Comparison of ENCODE assay signal across 19 cellular contexts in genomic region chr14:30273564-30273880, GRCh38.
"Had no signal": no experiment of that assay in that cellular context is flagged by ENCODE, and none has a peak within 500 bp of the region (broad histone marks: within the 10 kb centered on the region; RNA-seq: fewer than 3 reads in every experiment).

No MANE protein-coding gene starts in this region.

- DNase-seq: activated CD4-positive, alpha-beta T cell treated with anti-CD3 and anti-CD28 coated beads for 48 hours; activated CD4-positive, alpha-beta T cell treated with anti-CD3 and anti-CD28 coated beads, Interleukin-2, amount 50 U/mL, for 4 hours; activated CD4-positive, CD25-positive, alpha-beta regulatory T cell treated with anti-CD3 and anti-CD28 coated beads, Interleukin-2, amount 50 U/mL, for 72 hours; activated CD8-positive, alpha-beta memory T cell treated with anti-CD3 and anti-CD28 coated beads, Interleukin-2, amount 10 ng/mL, durations not matched to agents 7 days and 5 days; activated CD8-positive, alpha-beta T cell treated with anti-CD3 and anti-CD28 coated beads, Interleukin-2, amount 10 ng/mL, durations not matched to agents 7 days and 5 days; activated effector memory CD4-positive, alpha-beta T cell treated with anti-CD3 and anti-CD28 coated beads, Interleukin-2, amount 50 U/mL, for 16 hours; activated naive CD4-positive, alpha-beta T cell treated with Interleukin-2 at 50 U/mL for 16 hours; activated naive CD8-positive, alpha-beta T cell treated with anti-CD3 and anti-CD28 coated beads, Interleukin-2, amount 50 U/mL, for 24 hours; activated T-cell treated with anti-CD3 and anti-CD28 coated beads, Interleukin-2, amount 50 U/mL, for 24 hours; amniotic stem cell; Kasumi-1; KBM-7; NCI-H1694 treated with DMSO at 0.1 percent for 48 hours; NCI-H2029 treated with DMSO at 0.1 percent for 48 hours; NCI-H446; NCI-H524; SIG-M5; T-helper 17 cell; T-helper 9 cell had no signal
